Comparison of ENCODE assay signal across 9 cellular contexts in genomic region chr9:136143215-136144001, GRCh38. TPM values are rescaled to one million over a fixed set of nuclear protein-coding genes. Genes with fewer than 3 reads are reported as not detected.
DNase-seq lines count a peak whose midpoint lies in the region; FAIRE-seq and TF ChIP-seq lines count a peak whose summit lies in the region.
"Had no signal": no experiment of that assay in that cellular context is flagged by ENCODE, and none has a peak within 500 bp of the region (broad histone marks: within the 10 kb centered on the region; RNA-seq: fewer than 3 reads in every experiment).

No MANE protein-coding gene starts in this region.

- no peaks in the 10 kb centered on the region for H3K9me3 ChIP-seq in HAP-1
- H3K9me3 ChIP-seq in iPS DF 6.9 (ENCODE audit: control insufficient read depth, insufficient read depth, low read length) = no peaks in the 10 kb centered on the region
- no peaks in the 10 kb centered on the region for H3K9me3 ChIP-seq in esophagus squamous epithelium

- no CpG with 5 or more reads among the region's 16 CpGs for WGBS in iPS DF 6.9 (ENCODE audit: insufficient coverage, insufficient read length)
- 43 to 50% methylated on average over 13 to 15 of the region's 16 CpGs for WGBS in lower leg skin, 2 donors
- WGBS in esophagus squamous epithelium, 2 donors = 40% methylated on average over 1 to 2 of the region's 16 CpGs

- H3K27ac ChIP-seq in iPS DF 6.9 (ENCODE audit: low read length) (no peak overlapping the region), esophagus squamous epithelium (no peak overlapping the region)

- intact Hi-C loops in lower leg skin (cut with DNase I; ENCODE audit: low total_unique reads) = no loop called here
- intact Hi-C loops in esophagus squamous epithelium (cut with DNase I) = loop anchor here (10.0 kb wide), 2 partner anchors 61 to 141 kb away; partner anchors contain the start of gene LHX3

- H3K36me3 ChIP-seq in HAP-1 (replicated peaks) (no peaks in the 10 kb centered on the region), iPS DF 6.9 (ENCODE audit: control insufficient read depth, insufficient read depth, low read length) (no peaks in the 10 kb centered on the region), esophagus squamous epithelium (no peaks in the 10 kb centered on the region)

- H3K4me1 ChIP-seq in HAP-1 (no peaks in the 10 kb centered on the region; the same call in 1 of the 2 replicates), iPS DF 6.9 (ENCODE audit: control insufficient read depth, insufficient read depth, low read length) (peaks cover 5% of the 10 kb centered on the region; the same call in 1 of the 2 replicates), esophagus squamous epithelium (peaks cover 0 to 18% (median 0%) of the 10 kb centered on the region in 3 donors)

- no peak for FAIRE-seq in RCC 7860 (lab: Jason Lieb, UNC)

- H3K4me3 ChIP-seq in HAP-1 = no peak overlapping the region
- H3K4me3 ChIP-seq in iPS DF 6.9 (ENCODE audit: low read length) = no peak overlapping the region
- no peak overlapping the region for H3K4me3 ChIP-seq in lower leg skin (ENCODE audit: low read depth, poor library complexity, severe bottlenecking)
- no peak overlapping the region for H3K4me3 ChIP-seq in esophagus squamous epithelium

- DNase-seq in D341Med (ENCODE audit: low spot score) (peak; percentile 80), HAP-1 (ENCODE audit: low spot score in 2 of 2) (peak; percentile 39 to 65), SK-N-DZ (ENCODE audit: low spot score) (peak; percentile 67), iPS DF 6.9 (ENCODE audit: low read depth, low spot score) (peak; percentile 64), retina (no peak), lower leg skin (ENCODE audit: low spot score in 2 of 2) (no peak), RCC 7860 (ENCODE audit: low spot score) (no peak), esophagus squamous epithelium (lab: John Stamatoyannopoulos, UW) (no peak)
- DNase-seq: activated naive CD8-positive, alpha-beta T cell treated with anti-CD3 and anti-CD28 coated beads, Interleukin-2, amount 50 U/mL, for 24 hours had no signal

- TF ChIP-seq CTCF in lower leg skin (IDR thresholded peaks at IDR 0.05) (peak in 1 of 3 donors; percentile 20), esophagus squamous epithelium (IDR thresholded peaks at IDR 0.05) (peak in 2 of 6 experiments; percentile 12 to 25)

- in situ Hi-C loops in HAP-1 (cut with MboI; ENCODE audit: low sequenced_read_pairs) = no loop called here

- H3K27me3 ChIP-seq in HAP-1 (ENCODE audit: low read depth) (no peaks in the 10 kb centered on the region), iPS DF 6.9 (ENCODE audit: control insufficient read depth, insufficient read depth, low read length) (no peaks in the 10 kb centered on the region), esophagus squamous epithelium (peaks cover 0 to 91% (median 3%) of the 10 kb centered on the region in 4 donors)

- TF ChIP-seq POLR2A in lower leg skin (IDR thresholded peaks at IDR 0.05) (no peak), esophagus squamous epithelium (IDR thresholded peaks at IDR 0.05) (no peak)

RNA-seq across cellular contexts. Expression of gene TMEM250, which starts 24.7 kb away (rescaled TPM):
- polyA plus RNA-seq in SK-N-DZ (2014; cell fraction: cytosol; rRNA removed) = 18.3 and 20.8 TPM in 2 replicates
- 20.0 and 24.9 TPM in 2 replicates for polyA plus RNA-seq in SK-N-DZ (2014; cell fraction: nucleus; rRNA removed)
- total RNA-seq in lower leg skin (10 to 100 TPM; 52.3 to 62.9 (median 55.1) TPM), esophagus squamous epithelium (10 to 100 TPM; 34.3 to 59.4 (median 43.4) TPM)

RNA-seq across cellular contexts. Expression of gene NACC2, which starts 48.3 kb away (rescaled TPM):
- not detected in 2 replicates for polyA plus RNA-seq in SK-N-DZ (2014; cell fraction: cytosol; rRNA removed)
- polyA plus RNA-seq in SK-N-DZ (2014; cell fraction: nucleus; rRNA removed) = not detected in 2 replicates
- total RNA-seq in lower leg skin (10 to 100 TPM in 3 of 4 donors, 1 to 10 TPM in 1; 9.1 to 17.3 (median 13.4) TPM), esophagus squamous epithelium (10 to 100 TPM; 10.4 to 21.6 (median 12.8) TPM)

Comparison
In these comparisons a context has a peak if more than half of its experiments do, and no peak if none do; other contexts are left out.
1. DNase-seq: peak in D341Med (single experiment), HAP-1 (2 of 2), SK-N-DZ (single experiment) and iPS DF 6.9 (single experiment); none in retina (single experiment), lower leg skin (0 of 2), RCC 7860 (single experiment) and esophagus squamous epithelium (single experiment).